8 cellular contexts compared by ENCODE assay signal in the genomic region with DNA sequence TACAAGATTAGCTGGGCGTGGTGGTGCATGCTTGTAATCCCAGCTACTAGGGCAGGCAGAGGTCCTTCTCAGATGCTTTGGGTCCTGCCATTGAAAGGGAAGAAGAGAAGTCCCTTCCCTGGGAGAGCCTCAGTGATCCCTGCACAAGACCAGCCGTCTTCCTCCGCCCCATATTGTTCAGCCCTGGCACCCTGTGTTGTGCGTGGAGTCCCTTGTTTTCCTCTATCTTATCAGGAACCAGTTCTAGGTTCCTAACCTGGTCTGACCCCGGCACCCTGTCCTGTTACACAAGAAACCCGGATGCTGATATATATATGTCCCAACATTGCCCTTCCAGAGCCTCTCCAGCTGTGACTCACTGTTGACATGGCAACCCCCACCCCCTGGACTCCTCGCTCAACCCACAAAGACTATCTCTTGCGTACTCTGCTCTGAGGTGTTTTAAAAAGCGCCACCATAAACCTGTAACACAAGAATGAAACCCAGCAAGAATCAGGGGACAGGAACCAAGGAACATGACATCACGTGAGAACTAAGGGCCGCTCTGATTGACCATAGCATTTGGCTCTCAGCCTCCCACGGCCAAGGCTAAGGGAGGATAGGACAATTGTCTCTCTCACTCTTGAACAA.
DNase-seq lines count a peak whose midpoint lies in the region; ATAC-seq lines count a peak whose summit lies in the region.

No MANE protein-coding gene starts in this region.

- ATAC-seq in GM21529 (IDR thresholded peaks at IDR 0.05; ENCODE audit: unreplicated experiment), result no peak

- no peaks in the 10 kb centered on the region for H3K9me3 ChIP-seq in effector memory CD4-positive, alpha-beta T cell (ENCODE audit: control insufficient read depth, low read length)

- no peak overlapping the region for H3K4me3 ChIP-seq in effector memory CD4-positive, alpha-beta T cell (ENCODE audit: insufficient read depth, low read depth, low read length, poor library complexity, severe bottlenecking)
- H3K4me3 ChIP-seq in skeletal muscle cell (ENCODE audit: low read depth, low read length), result no peak overlapping the region

- no peaks in the 10 kb centered on the region for H3K27me3 ChIP-seq in effector memory CD4-positive, alpha-beta T cell (replicated peaks; ENCODE audit: control insufficient read depth, insufficient read depth, low read length, poor library complexity, severe bottlenecking)

- peaks cover 39% of the 10 kb centered on the region for H3K4me1 ChIP-seq in effector memory CD4-positive, alpha-beta T cell (ENCODE audit: control insufficient read depth, insufficient read depth, low read length, poor library complexity, severe bottlenecking)

- H3K36me3 ChIP-seq in effector memory CD4-positive, alpha-beta T cell (ENCODE audit: control insufficient read depth, insufficient read depth, low read length), result peaks cover 13% of the 10 kb centered on the region

- DNase-seq in NCI-H82 (lab: John Stamatoyannopoulos, UW) (peak; percentile 47), NCI-H82 treated with DMSO at 0.1 percent for 48 hours (lab: John Stamatoyannopoulos, UW; ENCODE audit: unreplicated experiment) (no peak), NCI-H226 (peak; percentile 63), skeletal muscle cell (ENCODE audit: low read depth) (peak; percentile 36), NCI-H187 treated with DMSO at 0.1 percent for 48 hours (lab: John Stamatoyannopoulos, UW) (no peak), COR-L47 (lab: John Stamatoyannopoulos, UW) (no peak)
- no peak for DNase-seq in effector memory CD4-positive, alpha-beta T cell

- H3K27ac ChIP-seq in effector memory CD4-positive, alpha-beta T cell (ENCODE audit: insufficient read depth, low read length, poor library complexity, severe bottlenecking), result peak overlapping the region; percentile 7

Comparison
In these comparisons a context has a peak if more than half of its experiments do, and no peak if none do; other contexts are left out.
1. DNase-seq: peak in NCI-H82 (single experiment), NCI-H226 (single experiment) and skeletal muscle cell (single experiment); none in NCI-H82 treated with DMSO at 0.1 percent for 48 hours (single experiment), effector memory CD4-positive, alpha-beta T cell (0 of 3), NCI-H187 treated with DMSO at 0.1 percent for 48 hours (single experiment) and COR-L47 (single experiment).